19 cellular contexts compared by ENCODE assay signal in the genomic region with DNA sequence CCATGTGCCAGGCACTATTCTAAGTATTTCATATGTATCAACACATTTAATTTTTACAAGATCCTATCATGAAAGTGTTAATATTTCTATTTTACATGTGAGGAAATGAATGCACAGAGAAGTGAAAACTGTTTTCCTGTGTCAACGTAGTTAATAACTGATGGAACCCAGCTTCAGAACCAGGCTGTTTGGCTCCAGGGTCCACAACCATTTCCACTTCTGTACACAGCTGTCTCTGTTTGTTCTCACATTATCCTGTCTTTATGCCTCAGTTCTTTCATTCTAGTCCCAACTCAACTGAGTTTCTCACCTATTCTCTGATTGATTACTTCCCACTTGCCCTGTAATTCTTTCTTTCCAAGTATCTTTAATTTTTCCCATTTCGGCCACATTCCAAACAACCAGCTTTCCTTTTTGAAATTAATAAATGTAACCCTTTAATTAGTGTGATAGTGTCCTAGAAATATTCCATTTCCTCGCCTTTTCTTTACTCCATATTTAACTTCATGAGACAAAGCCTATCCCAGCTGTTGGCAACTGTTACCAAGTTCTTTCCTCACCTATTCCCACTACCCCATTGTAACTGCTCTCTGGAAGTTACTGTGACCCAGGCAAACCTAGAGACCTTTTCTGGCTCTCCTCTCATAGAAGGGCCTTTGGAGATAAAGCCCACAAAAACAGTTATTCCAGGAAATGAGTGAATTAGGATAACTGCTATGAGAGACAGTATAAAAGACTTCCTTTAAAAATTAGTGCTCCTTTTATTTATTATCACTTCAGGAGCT.
"Had no signal": no experiment of that assay in that cellular context is flagged by ENCODE, and none has a peak within 500 bp of the region (broad histone marks: within the 10 kb centered on the region; RNA-seq: fewer than 3 reads in every experiment).

No MANE protein-coding gene starts in this region.

- ATAC-seq: activated CD4-positive, alpha-beta T cell treated with anti-CD3 and anti-CD28 coated beads for 36 hours; activated CD8-positive, alpha-beta T cell treated with anti-CD3 and anti-CD28 coated beads for 36 hours; activated T-cell treated with anti-CD3 and anti-CD28 coated beads, Interleukin-2, amount 50 U/mL, for 72 hours had no signal

- H2AFZ ChIP-seq: PC-9 had no signal

- H3K4me3 ChIP-seq: cardiac muscle cell, PC-9 had no signal

- DNase-seq: activated CD4-positive, alpha-beta T cell treated with anti-CD3 and anti-CD28 coated beads for 36 hours; activated CD4-positive, alpha-beta T cell treated with anti-CD3 and anti-CD28 coated beads, Interleukin-2, amount 50 U/mL, for 1 hour; activated CD8-positive, alpha-beta memory T cell treated with anti-CD3 and anti-CD28 coated beads, Interleukin-2, amount 50 U/mL, for 4 hours; activated CD8-positive, alpha-beta T cell treated with anti-CD3 and anti-CD28 coated beads for 36 hours; activated gamma-delta T cell treated with Interleukin-2 at 50 U/mL for 16 hours; activated naive CD4-positive, alpha-beta T cell treated with anti-CD3 and anti-CD28 coated beads, Interleukin-2, amount 10 ng/mL, durations not matched to agents 7 days and 5 days; activated naive CD8-positive, alpha-beta T cell treated with anti-CD3 and anti-CD28 coated beads for 36 hours; activated T-cell treated with anti-CD3 and anti-CD28 coated beads, Interleukin-2, amount 50 U/mL, for 72 hours; brain microvascular endothelial cell; MM.1S; NCI-H1436; NCI-H187 treated with DMSO at 0.1 percent for 48 hours; NCI-H2171 treated with DMSO at 0.1 percent for 48 hours; NCI-H226; NCI-H526; PC-9; SHP77 treated with DMSO at 0.1 percent for 48 hours; WERI-Rb-1 had no signal

- H3K27ac ChIP-seq: brain microvascular endothelial cell, cardiac muscle cell, PC-9, WERI-Rb-1 had no signal

- H3K27me3 ChIP-seq: brain microvascular endothelial cell, cardiac muscle cell had no signal

- H3K36me3 ChIP-seq: brain microvascular endothelial cell, cardiac muscle cell, WERI-Rb-1 had no signal

- H3K4me2 ChIP-seq: PC-9 had no signal
